In genomic region chr21:39196838-39197237, GRCh38 we compare ENCODE assay signal across 17 cellular contexts. TPM values are rescaled to one million over a fixed set of nuclear protein-coding genes. Genes with fewer than 3 reads are reported as not detected.
DNase-seq lines count a peak whose midpoint lies in the region; ATAC-seq lines count a peak whose summit lies in the region.
"Had no signal": no experiment of that assay in that cellular context is flagged by ENCODE, and none has a peak within 500 bp of the region (broad histone marks: within the 10 kb centered on the region; RNA-seq: fewer than 3 reads in every experiment).

No MANE protein-coding gene starts in this region.

- H3K4me1 Mint-ChIP-seq in activated CD4-positive, alpha-beta T cell treated with anti-CD3 and anti-CD28 coated beads, Interleukin-2, amount 10 ng/mL, durations not matched to agents 24 days and 14 days = peaks cover 26% of the 10 kb centered on the region
- peaks cover 20 to 29% (median 24%) of the 10 kb centered on the region in 3 donors for H3K4me1 Mint-ChIP-seq in CD8-positive, alpha-beta memory T cell
- H3K4me1 Mint-ChIP-seq in activated naive CD8-positive, alpha-beta T cell treated with anti-CD3 and anti-CD28 coated beads, Interleukin-2, amount 10 ng/mL, durations not matched to agents 7 days and 5 days = peaks cover 18% of the 10 kb centered on the region
- H3K4me1 Mint-ChIP-seq in naive thymus-derived CD8-positive, alpha-beta T cell = peaks cover 10 to 30% (median 18%) of the 10 kb centered on the region in 4 donors
- H3K4me1 Mint-ChIP-seq: activated B cell treated with CpG ODN at 0.5 μM for 24 hours, neural progenitor cell had no signal

- H3K36me3 Mint-ChIP-seq in activated CD4-positive, alpha-beta T cell treated with anti-CD3 and anti-CD28 coated beads, Interleukin-2, amount 10 ng/mL, durations not matched to agents 24 days and 14 days (ENCODE audit: low read depth) = peaks cover 63% of the 10 kb centered on the region
- H3K36me3 Mint-ChIP-seq in CD8-positive, alpha-beta memory T cell = peaks cover 11 to 77% (median 26%) of the 10 kb centered on the region in 3 donors
- H3K36me3 Mint-ChIP-seq in activated naive CD8-positive, alpha-beta T cell treated with anti-CD3 and anti-CD28 coated beads, Interleukin-2, amount 10 ng/mL, durations not matched to agents 7 days and 5 days = peaks cover 43% of the 10 kb centered on the region
- peaks cover 0 to 88% (median 16%) of the 10 kb centered on the region in 3 donors for H3K36me3 Mint-ChIP-seq in naive thymus-derived CD8-positive, alpha-beta T cell

- CTCF ChIA-PET in CD8-positive, alpha-beta memory T cell (lab: Charles Lee) = no interaction called here

- H3K9me3 Mint-ChIP-seq in activated CD4-positive, alpha-beta T cell treated with anti-CD3 and anti-CD28 coated beads, Interleukin-2, amount 10 ng/mL, durations not matched to agents 24 days and 14 days = no peaks in the 10 kb centered on the region
- peaks cover 0 to 1% (median 0%) of the 10 kb centered on the region in 5 donors for H3K9me3 Mint-ChIP-seq in CD8-positive, alpha-beta memory T cell
- no peaks in the 10 kb centered on the region for H3K9me3 Mint-ChIP-seq in activated naive CD8-positive, alpha-beta T cell treated with anti-CD3 and anti-CD28 coated beads, Interleukin-2, amount 10 ng/mL, durations not matched to agents 7 days and 5 days
- H3K9me3 Mint-ChIP-seq in naive thymus-derived CD8-positive, alpha-beta T cell = no peaks in the 10 kb centered on the region
- H3K9me3 Mint-ChIP-seq: activated B cell treated with CpG ODN at 0.5 μM for 24 hours, neural progenitor cell had no signal

- POLR2A ChIA-PET in CD8-positive, alpha-beta memory T cell (lab: Charles Lee) = no interaction called here
- POLR2A ChIA-PET in activated naive CD8-positive, alpha-beta T cell treated with anti-CD3 and anti-CD28 coated beads, Interleukin-2, amount 10 ng/mL, durations not matched to agents 7 days and 5 days (lab: Charles Lee) = interaction anchor here (1.3 kb wide), 1 partner anchor 13 kb away, joined by 3 read pairs; no protein-coding TSS in a partner anchor
- POLR2A ChIA-PET in naive thymus-derived CD8-positive, alpha-beta T cell (lab: Charles Lee) = interaction anchor here (2.1 kb wide), 1 partner anchor 13 kb away, joined by 7 read pairs; the partner anchor contains the start of gene PSMG1

- intact Hi-C loops in activated CD4-positive, alpha-beta T cell treated with anti-CD3 and anti-CD28 coated beads, Interleukin-2, amount 10 ng/mL, durations not matched to agents 24 days and 14 days (cut with micrococcal nuclease) = no loop called here

- no peaks in the 10 kb centered on the region for H3K9me3 ChIP-seq in CD8-positive, alpha-beta memory T cell (ENCODE audit: low read length)
- H3K9me3 ChIP-seq: left ventricle myocardium inferior, SJSA1 had no signal

- no peak overlapping the region for H3K27ac ChIP-seq in CD8-positive, alpha-beta memory T cell (ENCODE audit: low read depth, low read length)
- H3K27ac ChIP-seq: left ventricle myocardium inferior, neural progenitor cell, SJSA1 had no signal

- peaks cover 27% of the 10 kb centered on the region for H3K36me3 ChIP-seq in CD8-positive, alpha-beta memory T cell (ENCODE audit: insufficient read depth, low read length)

- no peaks in the 10 kb centered on the region for H3K4me1 ChIP-seq in CD8-positive, alpha-beta memory T cell (ENCODE audit: insufficient read depth, low read length)
- H3K4me1 ChIP-seq: neural progenitor cell, SJSA1 had no signal

- no peak for ATAC-seq in activated naive CD8-positive, alpha-beta T cell treated with anti-CD3 and anti-CD28 coated beads, Interleukin-2, amount 10 ng/mL, durations not matched to agents 7 days and 5 days (ENCODE audit: low read depth)
- no peak for ATAC-seq in naive thymus-derived CD8-positive, alpha-beta T cell
- ATAC-seq in HG03159 (IDR thresholded peaks at IDR 0.05; ENCODE audit: unreplicated experiment) = no peak

- no peak for DNase-seq in activated CD4-positive, alpha-beta T cell treated with anti-CD3 and anti-CD28 coated beads, Interleukin-2, amount 10 ng/mL, durations not matched to agents 24 days and 14 days
- DNase-seq in activated CD4-positive, alpha-beta T cell treated with anti-CD3 and anti-CD28 coated beads for 1 hour = no peak
- DNase-seq in CD8-positive, alpha-beta memory T cell = no peak
- DNase-seq in activated naive CD8-positive, alpha-beta T cell treated with anti-CD3 and anti-CD28 coated beads, Interleukin-2, amount 10 ng/mL, durations not matched to agents 7 days and 5 days = no peak
- DNase-seq in naive thymus-derived CD8-positive, alpha-beta T cell = no peak
- no peak for DNase-seq in effector CD8-positive, alpha-beta T cell (lab: John Stamatoyannopoulos, UW)
- no peak for DNase-seq in nucleus accumbens (lab: John Stamatoyannopoulos, UW)
- DNase-seq: activated B cell treated with CpG ODN at 0.5 μM for 24 hours; left ventricle myocardium inferior; midbrain; NCI-H510A treated with DMSO at 0.1 percent for 48 hours; stimulated activated naive CD4-positive, alpha-beta T cell; T-helper 9 cell had no signal

- no peaks in the 10 kb centered on the region for H3K27me3 Mint-ChIP-seq in activated CD4-positive, alpha-beta T cell treated with anti-CD3 and anti-CD28 coated beads, Interleukin-2, amount 10 ng/mL, durations not matched to agents 24 days and 14 days
- no peaks in the 10 kb centered on the region for H3K27me3 Mint-ChIP-seq in CD8-positive, alpha-beta memory T cell
- no peaks in the 10 kb centered on the region for H3K27me3 Mint-ChIP-seq in activated naive CD8-positive, alpha-beta T cell treated with anti-CD3 and anti-CD28 coated beads, Interleukin-2, amount 10 ng/mL, durations not matched to agents 7 days and 5 days
- H3K27me3 Mint-ChIP-seq in naive thymus-derived CD8-positive, alpha-beta T cell = no peaks in the 10 kb centered on the region
- H3K27me3 Mint-ChIP-seq: activated B cell treated with CpG ODN at 0.5 μM for 24 hours, progenitor cell of endocrine pancreas had no signal

- H3K27me3 ChIP-seq in CD8-positive, alpha-beta memory T cell (ENCODE audit: insufficient read depth, low read length, poor library complexity, severe bottlenecking) = no peaks in the 10 kb centered on the region
- H3K27me3 ChIP-seq: neural progenitor cell, SJSA1 had no signal

- H3K27ac Mint-ChIP-seq in activated CD4-positive, alpha-beta T cell treated with anti-CD3 and anti-CD28 coated beads, Interleukin-2, amount 10 ng/mL, durations not matched to agents 24 days and 14 days = no peak overlapping the region
- H3K27ac Mint-ChIP-seq in CD8-positive, alpha-beta memory T cell = peak overlapping the region; percentile 43 to 87 (median 76)
- no peak overlapping the region for H3K27ac Mint-ChIP-seq in activated naive CD8-positive, alpha-beta T cell treated with anti-CD3 and anti-CD28 coated beads, Interleukin-2, amount 10 ng/mL, durations not matched to agents 7 days and 5 days
- H3K27ac Mint-ChIP-seq in naive thymus-derived CD8-positive, alpha-beta T cell = peak overlapping the region in 8 of 10 donors; percentile 3 to 67 (median 26)
- H3K27ac Mint-ChIP-seq: activated B cell treated with CpG ODN at 0.5 μM for 24 hours, neural progenitor cell, progenitor cell of endocrine pancreas had no signal

- peak overlapping the region; percentile 63 for H3K4me3 Mint-ChIP-seq in activated CD4-positive, alpha-beta T cell treated with anti-CD3 and anti-CD28 coated beads, Interleukin-2, amount 10 ng/mL, durations not matched to agents 24 days and 14 days
- peak overlapping the region in 4 of 7 donors; percentile 33 to 71 (median 69) for H3K4me3 Mint-ChIP-seq in CD8-positive, alpha-beta memory T cell
- H3K4me3 Mint-ChIP-seq in activated naive CD8-positive, alpha-beta T cell treated with anti-CD3 and anti-CD28 coated beads, Interleukin-2, amount 10 ng/mL, durations not matched to agents 7 days and 5 days = peak overlapping the region; percentile 24
- no peak overlapping the region for H3K4me3 Mint-ChIP-seq in naive thymus-derived CD8-positive, alpha-beta T cell
- H3K4me3 Mint-ChIP-seq: activated B cell treated with CpG ODN at 0.5 μM for 24 hours, neural progenitor cell had no signal

- no peak overlapping the region for H3K4me3 ChIP-seq in CD8-positive, alpha-beta memory T cell (ENCODE audit: low read length)
- H3K4me3 ChIP-seq: left ventricle myocardium inferior, neural progenitor cell, SJSA1 had no signal

RNA-seq across cellular contexts. Expression of gene PSMG1, which starts 13.6 kb away (rescaled TPM):
- 99.7 and 105 TPM in 2 replicates for total RNA-seq in activated CD4-positive, alpha-beta T cell treated with anti-CD3 and anti-CD28 coated beads, Interleukin-2, amount 10 ng/mL, durations not matched to agents 24 days and 14 days
- total RNA-seq in CD8-positive, alpha-beta memory T cell = 100 to 1,000 TPM; 102 to 105 TPM
- 37.2 TPM for polyA plus RNA-seq in CD8-positive, alpha-beta memory T cell
- total RNA-seq in activated naive CD8-positive, alpha-beta T cell treated with anti-CD3 and anti-CD28 coated beads, Interleukin-2, amount 10 ng/mL, durations not matched to agents 7 days and 5 days = 10 to 100 TPM; 40.7 to 42.3 TPM
- total RNA-seq in naive thymus-derived CD8-positive, alpha-beta T cell = 10 to 100 TPM; 10.7 to 16.1 TPM
- polyA plus RNA-seq in naive thymus-derived CD8-positive, alpha-beta T cell = 10 to 100 TPM; 27.3 to 39.0 (median 36.8) TPM

Comparison
In these comparisons a context has a peak if more than half of its experiments do, and no peak if none do; other contexts are left out.
1. H3K27ac Mint-ChIP-seq: peak in CD8-positive, alpha-beta memory T cell (8 of 8) and naive thymus-derived CD8-positive, alpha-beta T cell (8 of 10); none in activated CD4-positive, alpha-beta T cell treated with anti-CD3 and anti-CD28 coated beads, Interleukin-2, amount 10 ng/mL, durations not matched to agents 24 days and 14 days (single experiment) and activated naive CD8-positive, alpha-beta T cell treated with anti-CD3 and anti-CD28 coated beads, Interleukin-2, amount 10 ng/mL, durations not matched to agents 7 days and 5 days (single experiment).
2. H3K4me3 Mint-ChIP-seq: peak in activated CD4-positive, alpha-beta T cell treated with anti-CD3 and anti-CD28 coated beads, Interleukin-2, amount 10 ng/mL, durations not matched to agents 24 days and 14 days (single experiment), CD8-positive, alpha-beta memory T cell (4 of 7) and activated naive CD8-positive, alpha-beta T cell treated with anti-CD3 and anti-CD28 coated beads, Interleukin-2, amount 10 ng/mL, durations not matched to agents 7 days and 5 days (single experiment); none in naive thymus-derived CD8-positive, alpha-beta T cell (0 of 10).